Comparison of ENCODE assay signal across 6 cellular contexts in genomic region chr1:6198646-6199297, GRCh38. TPM values are rescaled to one million over a fixed set of nuclear protein-coding genes. Genes with fewer than 3 reads are reported as not detected.
DNase-seq lines count a peak whose midpoint lies in the region; ATAC-seq and TF ChIP-seq lines count a peak whose summit lies in the region.

No MANE protein-coding gene starts in this region.

- H3K27ac Mint-ChIP-seq in H9 = peak overlapping the region; percentile 83 to 94 (median 92); a peak in 6 of 7 replicates
- H3K27ac Mint-ChIP-seq in activated CD4-positive, alpha-beta memory T cell treated with anti-CD3 and anti-CD28 coated beads for 36 hours = peak overlapping the region; percentile 79

- ATAC-seq in left lung = peak; percentile 23

- H3T11ph ChIP-seq in H9 (ENCODE audit: low read length) = no peak overlapping the region

- H3K4me1 Mint-ChIP-seq in H9 = peaks cover 32 to 40% of the 10 kb centered on the region in 2 experiments
- peaks cover 39% of the 10 kb centered on the region for H3K4me1 Mint-ChIP-seq in activated CD4-positive, alpha-beta memory T cell treated with anti-CD3 and anti-CD28 coated beads for 36 hours (ENCODE audit: low read depth)

- H2BK20ac ChIP-seq in H9 (ENCODE audit: low read depth, low read length, poor library complexity, severe bottlenecking) = no peak overlapping the region

- H3K27me3 Mint-ChIP-seq in H9 (ENCODE audit: low read depth) = peaks cover 2% of the 10 kb centered on the region; the same call in 1 of the 2 replicates
- H3K27me3 Mint-ChIP-seq in activated CD4-positive, alpha-beta memory T cell treated with anti-CD3 and anti-CD28 coated beads for 36 hours = no peaks in the 10 kb centered on the region

- no peaks in the 10 kb centered on the region for H3K27me3 ChIP-seq in H9 (ENCODE audit: insufficient read depth, low read length)
- H3K27me3 ChIP-seq in left lung = no peaks in the 10 kb centered on the region

- TF ChIP-seq CTCF in H9 (conservative IDR thresholded peaks at IDR 0.05) (no peak), left lung (IDR thresholded peaks at IDR 0.05) (no peak)

- H4K5ac ChIP-seq in H9 (ENCODE audit: insufficient read length, low read depth, low read length) = no peak overlapping the region

- H2AFZ ChIP-seq in H9 (ENCODE audit: low read length) = no peak overlapping the region

- H3K14ac ChIP-seq in H9 (ENCODE audit: insufficient read depth, low read length) = peak overlapping the region; percentile 90

- no peaks in the 10 kb centered on the region for H3K9me3 Mint-ChIP-seq in H9
- H3K9me3 Mint-ChIP-seq in activated CD4-positive, alpha-beta memory T cell treated with anti-CD3 and anti-CD28 coated beads for 36 hours = no peaks in the 10 kb centered on the region

- H3K23me2 ChIP-seq in H9 (ENCODE audit: insufficient read length, low read depth, low read length, poor library complexity, severe bottlenecking) = peaks cover 15% of the 10 kb centered on the region

- H3K4me3 Mint-ChIP-seq in H9 = peak overlapping the region; percentile 90 to 94
- H3K4me3 Mint-ChIP-seq in activated CD4-positive, alpha-beta memory T cell treated with anti-CD3 and anti-CD28 coated beads for 36 hours = peak overlapping the region; percentile 90

- peak overlapping the region; percentile 90 for H3K18ac ChIP-seq in H9 (ENCODE audit: insufficient read length, low read depth, low read length)

- H3K4ac ChIP-seq in H9 (ENCODE audit: low read depth, low read length) = 0 out of 2 replicates have a peak overlapping the region, but pooled peaks have one; percentile 18

- H3K36me3 ChIP-seq in left lung = peaks cover 0 to 37% of the 10 kb centered on the region in 2 donors

- no peak overlapping the region for H2BK12ac ChIP-seq in H9 (ENCODE audit: insufficient read length, low read depth, low read length)

- no peak overlapping the region for H3K23ac ChIP-seq in H9 (ENCODE audit: insufficient read length, low read depth, low read length)

- no peak overlapping the region for H2AK5ac ChIP-seq in H9 (ENCODE audit: insufficient read length, low read length)

- H3K79me1 ChIP-seq in H9 (ENCODE audit: insufficient read depth, low read depth, low read length, poor library complexity, severe bottlenecking) = peaks cover 2% of the 10 kb centered on the region

- H3K36me3 Mint-ChIP-seq in H9 (ENCODE audit: insufficient read depth in 1 of 3, low read depth in 3 of 3) = peaks cover 36 to 48% (median 41%) of the 10 kb centered on the region in 3 experiments
- peaks cover 34% of the 10 kb centered on the region for H3K36me3 Mint-ChIP-seq in activated CD4-positive, alpha-beta memory T cell treated with anti-CD3 and anti-CD28 coated beads for 36 hours

- H3K4me3 ChIP-seq in left lung = peak overlapping the region; percentile 66 to 99

- peak overlapping the region; percentile 98 for H3K9ac ChIP-seq in H9 (ENCODE audit: extremely low read depth, insufficient read length, low read length)

- H3K9me3 ChIP-seq in H9 (ENCODE audit: control insufficient read depth, low read depth, low read length) = no peaks in the 10 kb centered on the region
- no peaks in the 10 kb centered on the region for H3K9me3 ChIP-seq in left lung

- H2BK15ac ChIP-seq in H9 (ENCODE audit: low read depth, low read length) = no peak overlapping the region

- peak overlapping the region; percentile 81 for H3K4me2 ChIP-seq in H9 (ENCODE audit: insufficient read depth, insufficient read length, low read length)

- no peak overlapping the region for H3K56ac ChIP-seq in H9 (ENCODE audit: insufficient read length, low read depth, low read length)

- H4K8ac ChIP-seq in H9 (replicated peaks; ENCODE audit: insufficient read length, low read depth, low read length) = no peak overlapping the region

- DNase-seq in AG08396 (ENCODE audit: low spot score) (peak; percentile 26), H9 (no peak), left lung (no peak), A172 (ENCODE audit: low spot score) (no peak), NCI-H146 treated with DMSO at 0.1 percent for 48 hours (lab: John Stamatoyannopoulos, UW; ENCODE audit: unreplicated experiment) (no peak)
- DNase-seq in activated CD4-positive, alpha-beta memory T cell treated with anti-CD3 and anti-CD28 coated beads for 36 hours = peak; percentile 45

- intact Hi-C loops in activated CD4-positive, alpha-beta memory T cell treated with anti-CD3 and anti-CD28 coated beads for 36 hours (cut with micrococcal nuclease) = loop anchor here (1.0 to 5.0 kb wide), 5 partner anchors 18 to 264 kb away; partner anchors contain the start of genes CHD5 and ICMT
- intact Hi-C loops in left lung (cut with DNase I) = loop anchor here in 1 of 2 donors (10.0 kb wide), 1 partner anchor 144 kb away; no protein-coding TSS in a partner anchor

- WGBS in H9 (ENCODE audit: extremely low coverage, insufficient read length, low lambda C conversion rate) = no CpG with 5 or more reads among the region's 31 CpGs

- H3K4me1 ChIP-seq in H9 (ENCODE audit: insufficient read depth, low read length) (peaks cover 4% of the 10 kb centered on the region; the same call in 1 of the 2 replicates), left lung (peaks cover 5 to 30% of the 10 kb centered on the region in 2 donors)

- H3K27ac ChIP-seq in H9 (ENCODE audit: insufficient read length, low read depth, low read length) (no peak overlapping the region), left lung (peak overlapping the region; percentile 70 to 82)

- peaks cover 28% of the 10 kb centered on the region; the same call in 1 of the 2 replicates for H3K79me2 ChIP-seq in H9 (ENCODE audit: insufficient read depth, low read length)

- POLR2A ChIA-PET in activated CD4-positive, alpha-beta memory T cell treated with anti-CD3 and anti-CD28 coated beads for 36 hours (lab: Charles Lee) = interaction anchor here (0.6 to 1.9 kb wide), 5 partner anchors 8 to 194 kb away, joined by 3 to 5 read pairs (median 4); no protein-coding TSS in a partner anchor

- H4K91ac ChIP-seq in H9 (ENCODE audit: insufficient read length, low read depth, low read length) = no peak overlapping the region

- H2BK5ac ChIP-seq in H9 (ENCODE audit: insufficient read length, low read length) = no peak overlapping the region

- H2BK120ac ChIP-seq in H9 (ENCODE audit: low read depth, low read length, poor library complexity, severe bottlenecking) = no peak overlapping the region

- CTCF ChIA-PET in activated CD4-positive, alpha-beta memory T cell treated with anti-CD3 and anti-CD28 coated beads for 36 hours (lab: Charles Lee) = interaction anchor here (1.2 to 3.8 kb wide), 2 partner anchors 11 to 13 kb away, joined by 3 to 17 read pairs; no protein-coding TSS in a partner anchor

- H4K20me1 ChIP-seq in H9 (ENCODE audit: control insufficient read depth, insufficient read depth, insufficient read length) = no peaks in the 10 kb centered on the region

RNA-seq across cellular contexts. Expression of gene RPL22, which starts 0.6 kb away (rescaled TPM):
- total RNA-seq in H9 (2021) (547 and 582 TPM in 2 replicates), left lung (100 to 1,000 TPM; 265 to 324 TPM)
- 100 to 1,000 TPM; 395 to 433 TPM for total RNA-seq in activated CD4-positive, alpha-beta memory T cell treated with anti-CD3 and anti-CD28 coated beads for 36 hours
- total RNA-seq in A172 (2014; rRNA removed; shearing (Covaris generic)) = 88.4 and 112 TPM in 2 replicates

RNA-seq across cellular contexts. Expression of gene RNF207, which starts 7.1 kb away (rescaled TPM):
- total RNA-seq in H9 (2021) (4.9 and 7.1 TPM in 2 replicates), left lung (10 to 100 TPM; 11.9 to 12.6 TPM)
- total RNA-seq in activated CD4-positive, alpha-beta memory T cell treated with anti-CD3 and anti-CD28 coated beads for 36 hours = 10 to 100 TPM; 14.7 to 18.4 TPM
- total RNA-seq in A172 (2014; rRNA removed; shearing (Covaris generic)) = 4.0 and 6.3 TPM in 2 replicates

RNA-seq across cellular contexts. Expression of gene CHD5, which starts 18.7 kb away (rescaled TPM):
- total RNA-seq in H9 (2021) (0.99 and 1.6 TPM in 2 replicates), left lung (under 1 TPM; 0.03 to 0.13 TPM)
- total RNA-seq in activated CD4-positive, alpha-beta memory T cell treated with anti-CD3 and anti-CD28 coated beads for 36 hours = under 1 TPM; 0.38 to 0.51 TPM
- 0.98 TPM in 2 replicates for total RNA-seq in A172 (2014; rRNA removed; shearing (Covaris generic))

RNA-seq across cellular contexts. Expression of gene ICMT, which starts 37.0 kb away (rescaled TPM):
- total RNA-seq in H9 (2021) (107 and 114 TPM in 2 replicates), left lung (10 to 100 TPM; 70.0 to 84.1 TPM)
- total RNA-seq in activated CD4-positive, alpha-beta memory T cell treated with anti-CD3 and anti-CD28 coated beads for 36 hours = 10 to 100 TPM; 47.6 to 51.4 TPM
- total RNA-seq in A172 (2014; rRNA removed; shearing (Covaris generic)) = 62.7 and 66.4 TPM in 2 replicates

RNA-seq across cellular contexts. Expression of gene HES3, which starts 45.2 kb away (rescaled TPM):
- 89.9 and 93.4 TPM in 2 replicates for total RNA-seq in H9 (2021)
- total RNA-seq in activated CD4-positive, alpha-beta memory T cell treated with anti-CD3 and anti-CD28 coated beads for 36 hours = not detected
- not detected for total RNA-seq in left lung
- total RNA-seq in A172 (2014; rRNA removed; shearing (Covaris generic)) = not detected in 2 replicates

Comparison
In these comparisons a context has a peak if more than half of its experiments do, and no peak if none do; other contexts are left out.
1. DNase-seq: peak in AG08396 (single experiment) and activated CD4-positive, alpha-beta memory T cell treated with anti-CD3 and anti-CD28 coated beads for 36 hours (single experiment); none in H9 (single experiment), left lung (0 of 2), A172 (single experiment) and NCI-H146 treated with DMSO at 0.1 percent for 48 hours (single experiment).